10 cellular contexts compared by ENCODE assay signal in the genomic region with DNA sequence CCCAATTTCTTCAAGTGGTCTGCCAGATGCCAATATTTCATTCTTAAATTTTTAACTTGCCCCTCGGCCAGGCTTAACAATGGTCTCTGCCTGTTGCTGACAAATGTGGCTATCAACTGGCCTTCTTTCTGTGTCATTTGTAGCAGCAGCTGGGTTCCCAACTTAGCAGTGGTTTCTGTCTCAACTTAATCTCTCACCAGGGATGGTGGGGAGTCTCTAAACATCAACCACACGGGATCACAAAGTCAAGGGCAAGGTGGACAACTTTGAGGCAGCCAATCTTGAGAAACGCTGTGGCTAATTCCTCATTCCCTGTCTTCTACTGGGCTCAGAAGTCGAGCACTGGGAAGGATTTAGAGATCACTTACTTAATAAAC.
DNase-seq lines count a peak whose midpoint lies in the region; ATAC-seq and TF ChIP-seq lines count a peak whose summit lies in the region.
"Had no signal": no experiment of that assay in that cellular context is flagged by ENCODE, and none has a peak within 500 bp of the region (broad histone marks: within the 10 kb centered on the region; RNA-seq: fewer than 3 reads in every experiment).

No MANE protein-coding gene starts in this region.

- no peak for ATAC-seq in activated CD8-positive, alpha-beta memory T cell treated with anti-CD3 and anti-CD28 coated beads, Interleukin-2, amount 10 ng/mL, durations not matched to agents 7 days and 5 days
- ATAC-seq in T-helper 17 cell = no peak
- ATAC-seq in gastroesophageal sphincter = no peak
- ATAC-seq in stimulated activated naive CD8-positive, alpha-beta T cell treated with anti-CD3 and anti-CD28 coated beads, Interleukin-15, amount 100 ng/mL, for 72 hours = no peak
- ATAC-seq in HG02852 (IDR thresholded peaks at IDR 0.05; ENCODE audit: unreplicated experiment) = no peak
- no peak for ATAC-seq in HG03175 (IDR thresholded peaks at IDR 0.05; ENCODE audit: unreplicated experiment)

- TF ChIP-seq CTCF in gastroesophageal sphincter (IDR thresholded peaks at IDR 0.05) = no peak

- H3K4me1 ChIP-seq in gastroesophageal sphincter = peaks cover 0 to 57% (median 22%) of the 10 kb centered on the region in 3 donors

- CTCF ChIA-PET in activated CD8-positive, alpha-beta memory T cell treated with anti-CD3 and anti-CD28 coated beads, Interleukin-2, amount 10 ng/mL, durations not matched to agents 7 days and 5 days (lab: Charles Lee) = interaction anchor here (0.8 to 2.3 kb wide), 6 partner anchors 11 to 81 kb away, joined by 3 to 5 read pairs (median 4); a partner anchor contains a TSS

- H3K27ac ChIP-seq in gastroesophageal sphincter = peak overlapping the region in 3 of 4 donors; percentile 41 to 59 (median 55)

- H3K27me3 Mint-ChIP-seq in activated CD8-positive, alpha-beta memory T cell treated with anti-CD3 and anti-CD28 coated beads, Interleukin-2, amount 10 ng/mL, durations not matched to agents 7 days and 5 days = no peaks in the 10 kb centered on the region
- H3K27me3 Mint-ChIP-seq in T-helper 17 cell = no peaks in the 10 kb centered on the region
- no peaks in the 10 kb centered on the region for H3K27me3 Mint-ChIP-seq in stimulated activated naive CD8-positive, alpha-beta T cell treated with anti-CD3 and anti-CD28 coated beads, Interleukin-15, amount 100 ng/mL, for 72 hours

- peaks cover 14% of the 10 kb centered on the region for H3K36me3 Mint-ChIP-seq in activated CD8-positive, alpha-beta memory T cell treated with anti-CD3 and anti-CD28 coated beads, Interleukin-2, amount 10 ng/mL, durations not matched to agents 7 days and 5 days
- peaks cover 9% of the 10 kb centered on the region for H3K36me3 Mint-ChIP-seq in T-helper 17 cell (ENCODE audit: low read depth)

- no peaks in the 10 kb centered on the region for H3K36me3 ChIP-seq in gastroesophageal sphincter

- peaks cover 76% of the 10 kb centered on the region for H3K4me1 Mint-ChIP-seq in activated CD8-positive, alpha-beta memory T cell treated with anti-CD3 and anti-CD28 coated beads, Interleukin-2, amount 10 ng/mL, durations not matched to agents 7 days and 5 days
- H3K4me1 Mint-ChIP-seq in T-helper 17 cell = peaks cover 61% of the 10 kb centered on the region
- H3K4me1 Mint-ChIP-seq in stimulated activated naive CD8-positive, alpha-beta T cell treated with anti-CD3 and anti-CD28 coated beads, Interleukin-15, amount 100 ng/mL, for 72 hours = peaks cover 89% of the 10 kb centered on the region

- no peak overlapping the region for H3K4me3 Mint-ChIP-seq in activated CD8-positive, alpha-beta memory T cell treated with anti-CD3 and anti-CD28 coated beads, Interleukin-2, amount 10 ng/mL, durations not matched to agents 7 days and 5 days
- H3K4me3 Mint-ChIP-seq in T-helper 17 cell = no peak overlapping the region
- peak overlapping the region; percentile 77 to 81 for H3K4me3 Mint-ChIP-seq in stimulated activated naive CD8-positive, alpha-beta T cell treated with anti-CD3 and anti-CD28 coated beads, Interleukin-15, amount 100 ng/mL, for 72 hours

- no peaks in the 10 kb centered on the region for H3K27me3 ChIP-seq in gastroesophageal sphincter

- no peak for DNase-seq in activated CD8-positive, alpha-beta memory T cell treated with anti-CD3 and anti-CD28 coated beads, Interleukin-2, amount 10 ng/mL, durations not matched to agents 7 days and 5 days
- DNase-seq in activated CD8-positive, alpha-beta memory T cell treated with anti-CD3 and anti-CD28 coated beads, Interleukin-2, amount 50 U/mL, for 48 hours = no peak
- DNase-seq in T-helper 17 cell (no peak), OCI-M1 (lab: John Stamatoyannopoulos, UW) (no peak)
- DNase-seq in stimulated activated naive CD8-positive, alpha-beta T cell treated with anti-CD3 and anti-CD28 coated beads, Interleukin-15, amount 100 ng/mL, for 72 hours = no peak
- DNase-seq: activated gamma-delta T cell, NCI-H1694 treated with DMSO at 0.1 percent for 48 hours had no signal

- H3K9me3 ChIP-seq in T-helper 17 cell (ENCODE audit: control insufficient read depth, low read length, poor library complexity, severe bottlenecking) = no peaks in the 10 kb centered on the region
- no peaks in the 10 kb centered on the region for H3K9me3 ChIP-seq in gastroesophageal sphincter

- no peaks in the 10 kb centered on the region for H3K9me3 Mint-ChIP-seq in activated CD8-positive, alpha-beta memory T cell treated with anti-CD3 and anti-CD28 coated beads, Interleukin-2, amount 10 ng/mL, durations not matched to agents 7 days and 5 days (ENCODE audit: low read depth)
- no peaks in the 10 kb centered on the region for H3K9me3 Mint-ChIP-seq in stimulated activated naive CD8-positive, alpha-beta T cell treated with anti-CD3 and anti-CD28 coated beads, Interleukin-15, amount 100 ng/mL, for 72 hours

- no peak for TF ChIP-seq EP300 in gastroesophageal sphincter (IDR thresholded peaks at IDR 0.05)

- TF ChIP-seq POLR2A in gastroesophageal sphincter (IDR thresholded peaks at IDR 0.05) = no peak

- WGBS in gastroesophageal sphincter (ENCODE audit: low coverage in 1 of 2), 2 donors = 72 to 82% methylated on average over 4 of the region's 4 CpGs

- H3K27ac Mint-ChIP-seq in activated CD8-positive, alpha-beta memory T cell treated with anti-CD3 and anti-CD28 coated beads, Interleukin-2, amount 10 ng/mL, durations not matched to agents 7 days and 5 days = peak overlapping the region; percentile 87
- peak overlapping the region; percentile 98 for H3K27ac Mint-ChIP-seq in T-helper 17 cell
- H3K27ac Mint-ChIP-seq in stimulated activated naive CD8-positive, alpha-beta T cell treated with anti-CD3 and anti-CD28 coated beads, Interleukin-15, amount 100 ng/mL, for 72 hours = peak overlapping the region; percentile 67 to 98

- no peak overlapping the region for H3K4me3 ChIP-seq in gastroesophageal sphincter

Comparison
In these comparisons a context has a peak if more than half of its experiments do, and no peak if none do; other contexts are left out.
1. H3K4me3 Mint-ChIP-seq: peak in stimulated activated naive CD8-positive, alpha-beta T cell treated with anti-CD3 and anti-CD28 coated beads, Interleukin-15, amount 100 ng/mL, for 72 hours (2 of 2); none in activated CD8-positive, alpha-beta memory T cell treated with anti-CD3 and anti-CD28 coated beads, Interleukin-2, amount 10 ng/mL, durations not matched to agents 7 days and 5 days (single experiment) and T-helper 17 cell (single experiment).
2. Peak in every context shown above with its lines, with median percentiles within 50 percentile points of each other: H3K27ac Mint-ChIP-seq.